Comparison of ENCODE assay signal across 9 cellular contexts in genomic region chr3:127775398-127776109, GRCh38. TPM values are rescaled to one million over a fixed set of nuclear protein-coding genes. Genes with fewer than 3 reads are reported as not detected.
DNase-seq lines count a peak whose midpoint lies in the region; ATAC-seq, FAIRE-seq and TF ChIP-seq lines count a peak whose summit lies in the region.
"Had no signal": no experiment of that assay in that cellular context is flagged by ENCODE, and none has a peak within 500 bp of the region (broad histone marks: within the 10 kb centered on the region; RNA-seq: fewer than 3 reads in every experiment).

No MANE protein-coding gene starts in this region.

- H3K27ac Mint-ChIP-seq in memory B cell (no peak overlapping the region), progenitor cell of endocrine pancreas (no peak overlapping the region)
- peak overlapping the region in 2 of 8 donors; percentile 34 to 64 for H3K27ac Mint-ChIP-seq in CD8-positive, alpha-beta memory T cell
- H3K27ac Mint-ChIP-seq: activated naive CD8-positive, alpha-beta T cell had no signal

- H2AFZ ChIP-seq in GM12878 (ENCODE audit: control insufficient read depth, low read depth, low read length), result peak overlapping the region; percentile 54

- H4K20me1 ChIP-seq in GM12878 (ENCODE audit: control insufficient read depth, insufficient read depth), result no peaks in the 10 kb centered on the region

- no peak for TF ChIP-seq POLR2A in GM12878 (IDR thresholded peaks at IDR 0.05; ENCODE audit: low read depth, low read length)

- peak overlapping the region; percentile 19; the same call in 1 of the 2 replicates for H3K4me3 ChIP-seq in GM12878
- H3K4me3 ChIP-seq in aorta (ENCODE audit: low read length in 2 of 2), result no peak overlapping the region
- no peak overlapping the region for H3K4me3 ChIP-seq in CD8-positive, alpha-beta memory T cell (ENCODE audit: low read length)

- peaks cover 48% of the 10 kb centered on the region for H3K79me2 ChIP-seq in GM12878 (ENCODE audit: control insufficient read depth, insufficient read depth, low read length)

- no TSS peak for BruUV-seq in GM12878 (replicated peaks; lab: Mats Ljungman, UMichigan)

- TF ChIP-seq EP300 in GM12878 (IDR thresholded peaks at IDR 0.05; ENCODE audit: borderline replicate concordance in 1 of 2, control insufficient read depth in 1 of 2, low read depth in 2 of 2, low read length in 2 of 2), result peak in 1 of 2 experiments; percentile 41; a peak in 2 of 4 replicates

- peak overlapping the region; percentile 81 for H3K4me2 ChIP-seq in GM12878 (ENCODE audit: control insufficient read depth, insufficient read depth)

- TF ChIP-seq RAD21 in GM12878 (IDR thresholded peaks at IDR 0.05; ENCODE audit: insufficient read depth, low read depth, low read length), result no peak

- H3K27me3 Mint-ChIP-seq in memory B cell (no peaks in the 10 kb centered on the region), progenitor cell of endocrine pancreas (peaks cover 50% of the 10 kb centered on the region)
- H3K27me3 Mint-ChIP-seq in CD8-positive, alpha-beta memory T cell, result peaks cover 0 to 4% of the 10 kb centered on the region in 2 donors
- H3K27me3 Mint-ChIP-seq: activated naive CD8-positive, alpha-beta T cell had no signal

- H3K4me1 Mint-ChIP-seq in memory B cell, result peaks cover 11% of the 10 kb centered on the region
- H3K4me1 Mint-ChIP-seq in CD8-positive, alpha-beta memory T cell, result peaks cover 0 to 7% (median 4%) of the 10 kb centered on the region in 3 donors
- peaks cover 12% of the 10 kb centered on the region for H3K4me1 Mint-ChIP-seq in progenitor cell of endocrine pancreas (ENCODE audit: low read depth)

- DNase-seq in DMS 273 (lab: John Stamatoyannopoulos, UW; ENCODE audit: unreplicated experiment) (peak; percentile 88), NCI-H1092 treated with DMSO at 0.1 percent for 48 hours (lab: John Stamatoyannopoulos, UW) (peak; percentile 88), GM12878 (ENCODE audit: low read depth, low spot score) (no peak), memory B cell (ENCODE audit: low spot score in 2 of 2) (no peak), aorta (peak; percentile 71 to 86), NCI-H2227 treated with DMSO at 0.1 percent for 48 hours (lab: John Stamatoyannopoulos, UW) (no peak), progenitor cell of endocrine pancreas (ENCODE audit: low spot score, unreplicated experiment) (no peak)
- DNase-seq in CD8-positive, alpha-beta memory T cell, result no peak

- peaks cover 4 to 18% of the 10 kb centered on the region in 2 experiments; a peak in 2 of 4 replicates for H3K36me3 ChIP-seq in GM12878 (ENCODE audit: control insufficient read depth in 2 of 2, insufficient read depth in 2 of 2, low read length in 1 of 2)
- no peaks in the 10 kb centered on the region for H3K36me3 ChIP-seq in aorta (ENCODE audit: control insufficient read depth in 1 of 2, insufficient read depth in 2 of 2, low read length in 1 of 2)
- H3K36me3 ChIP-seq in CD8-positive, alpha-beta memory T cell (ENCODE audit: insufficient read depth, low read length), result no peaks in the 10 kb centered on the region

- H3K27me3 ChIP-seq in GM12878 (replicated peaks in 1 of 2; ENCODE audit: control insufficient read depth in 2 of 2, insufficient read depth in 2 of 2, low read length in 1 of 2) (no peaks in the 10 kb centered on the region), aorta (ENCODE audit: control insufficient read depth in 1 of 2, insufficient read depth in 2 of 2, low read length in 1 of 2) (no peaks in the 10 kb centered on the region)
- H3K27me3 ChIP-seq in CD8-positive, alpha-beta memory T cell (ENCODE audit: insufficient read depth, low read length, poor library complexity, severe bottlenecking), result no peaks in the 10 kb centered on the region

- peak overlapping the region; percentile 74 for H3K9ac ChIP-seq in GM12878 (ENCODE audit: control insufficient read depth, insufficient read depth, low read length)

- intact Hi-C loops in GM12878 (cut with micrococcal nuclease; ENCODE audit: unreplicated experiment) (no loop called here), aorta (cut with DNase I) (loop anchor here in 1 of 2 donors (5.0 kb wide), 1 partner anchor 78 kb away; no protein-coding TSS in a partner anchor)

- H3K36me3 Mint-ChIP-seq in memory B cell (no peaks in the 10 kb centered on the region), progenitor cell of endocrine pancreas (ENCODE audit: insufficient read depth) (no peaks in the 10 kb centered on the region)
- H3K36me3 Mint-ChIP-seq in CD8-positive, alpha-beta memory T cell, result no peaks in the 10 kb centered on the region

- WGBS in GM12878 (ENCODE audit: insufficient coverage, insufficient replicate concordance, low lambda C conversion rate, missing lambda C conversion rate), result 4% methylated on average over 17 of the region's 17 CpGs
- WGBS in aorta, 2 donors, result 3 to 4% methylated on average over 17 of the region's 17 CpGs

- CTCF ChIA-PET in GM12878 (lab: Yijun Ruan, JAX), result interaction anchor here (0.8 to 1.3 kb wide), 4 partner anchors 11 to 22 kb away, joined by 3 read pairs; no protein-coding TSS in a partner anchor
- CTCF ChIA-PET in CD8-positive, alpha-beta memory T cell (lab: Charles Lee), result no interaction called here

- FAIRE-seq in GM12878 (lab: Jason Lieb, UNC), result no peak

- no peak for TF ChIP-seq CTCF in GM12878 (IDR thresholded peaks at IDR 0.05 in 2 of 3, conservative IDR thresholded peaks at IDR 0.05 in 1 of 3; ENCODE audit: control insufficient read depth in 2 of 3, extremely low read depth in 1 of 3, insufficient read depth in 1 of 3, low read depth in 3 of 3, low read length in 3 of 3)
- no peak for TF ChIP-seq CTCF in progenitor cell of endocrine pancreas (IDR thresholded peaks at IDR 0.05; ENCODE audit: unreplicated experiment)

- no peak overlapping the region for H3K4me3 Mint-ChIP-seq in memory B cell
- no peak overlapping the region for H3K4me3 Mint-ChIP-seq in CD8-positive, alpha-beta memory T cell
- H3K4me3 Mint-ChIP-seq in progenitor cell of endocrine pancreas (ENCODE audit: low read depth), result no peak overlapping the region
- H3K4me3 Mint-ChIP-seq: activated naive CD8-positive, alpha-beta T cell had no signal

- POLR2A ChIA-PET in GM12878 (lab: Charles Lee), result interaction anchor here (0.7 to 3.7 kb wide), 9 partner anchors 8 to 45 kb away, joined by 3 to 14 read pairs (median 5); no protein-coding TSS in a partner anchor
- POLR2A ChIA-PET in CD8-positive, alpha-beta memory T cell (lab: Charles Lee), result no interaction called here

- H3K9me3 ChIP-seq in GM12878 (replicated peaks; ENCODE audit: control insufficient read depth, insufficient read depth, low read length), result peaks cover 15% of the 10 kb centered on the region
- H3K9me3 ChIP-seq in aorta (ENCODE audit: control insufficient read depth, low read length), result no peaks in the 10 kb centered on the region
- H3K9me3 ChIP-seq in CD8-positive, alpha-beta memory T cell (ENCODE audit: low read length), result no peaks in the 10 kb centered on the region

- peaks cover 5% of the 10 kb centered on the region for H3K9me3 Mint-ChIP-seq in memory B cell
- H3K9me3 Mint-ChIP-seq in CD8-positive, alpha-beta memory T cell, result no peaks in the 10 kb centered on the region
- peaks cover 6% of the 10 kb centered on the region for H3K9me3 Mint-ChIP-seq in progenitor cell of endocrine pancreas (ENCODE audit: low read depth)

- in situ Hi-C loops in GM12878 (cut with MboI), result no loop called here

- H3K4me1 ChIP-seq in GM12878 (ENCODE audit: control insufficient read depth, insufficient read depth, low read length) (peaks cover 67% of the 10 kb centered on the region), aorta (ENCODE audit: control insufficient read depth in 1 of 2, insufficient read depth in 2 of 2, low read length in 2 of 2) (peaks cover 0 to 3% of the 10 kb centered on the region in 2 donors)
- no peaks in the 10 kb centered on the region for H3K4me1 ChIP-seq in CD8-positive, alpha-beta memory T cell (ENCODE audit: insufficient read depth, low read length)

- RAD21 ChIA-PET in GM12878 (lab: Charles Lee; ENCODE audit: unreplicated experiment), result interaction anchor here (0.9 to 4.2 kb wide), 3 partner anchors 22 to 62 kb away, joined by 3 to 20 read pairs (median 5); no protein-coding TSS in a partner anchor

- peak; percentile 79 for ATAC-seq in GM12878
- peak; percentile 44 for ATAC-seq in memory B cell (ENCODE audit: low read depth)
- ATAC-seq in aorta (ENCODE audit: low FRiP score), result peak; percentile 70

- H3K27ac ChIP-seq in GM12878 (ENCODE audit: control insufficient read depth, insufficient read depth) (peak overlapping the region; percentile 94), aorta (ENCODE audit: low read depth in 1 of 2, low read length in 2 of 2) (peak overlapping the region in 1 of 2 donors; percentile 62)
- H3K27ac ChIP-seq in CD8-positive, alpha-beta memory T cell (ENCODE audit: low read depth, low read length), result no peak overlapping the region

- SMC1A ChIA-PET in GM12878 (lab: Charles Lee; ENCODE audit: uncharacterized antibody, unreplicated experiment), result interaction anchor here (0.8 to 2.5 kb wide), 3 partner anchors 11 to 25 kb away, joined by 3 to 11 read pairs (median 3); no protein-coding TSS in a partner anchor

TF ChIP-seq in GM12878, 131 proteins besides CTCF, POLR2A, EP300 and RAD21 (continues in another document):
- peak; percentile 86 for TF ChIP-seq IKZF1 (conservative IDR thresholded peaks at IDR 0.05)
- no peak for TF ChIP-seq RB1 (IDR thresholded peaks at IDR 0.05; ENCODE audit: borderline replicate concordance)
- TF ChIP-seq EED (IDR thresholded peaks at IDR 0.05; ENCODE audit: low read depth), result peak; percentile 88

RNA-seq across cellular contexts. Expression of gene MGLL, which starts 46.8 kb away (rescaled TPM):
- total RNA-seq in GM12878 (2013; cell fraction: nucleolus; rRNA removed), result 159 and 160 TPM in 2 replicates
- total RNA-seq in GM12878 (2014; rRNA removed) (70.6 and 76.8 TPM in 2 replicates), GM12878 (2014; rRNA removed; fragmentation: Illumina TruSeq; extraction: Trizol) (40.5 and 44.9 TPM in 2 replicates), GM12878 (2021) (103 and 112 TPM in 2 replicates), aorta (10 to 100 TPM; 72.6 to 85.3 TPM), progenitor cell of endocrine pancreas (0.43 and 0.62 TPM in 2 replicates)
- 27.7 TPM for polyA plus RNA-seq in GM12878 (2011; ENCODE audit: low read depth)
- polyA plus RNA-seq in GM12878 (2011; rRNA removed) (35.1 and 70.0 TPM in 2 replicates), GM12878 (2014; fragmentation: Illumina TruSeq; extraction: Trizol) (41.3 and 72.2 TPM in 2 replicates), GM12878 (2014; fragmentation: Nextera tagmentation; extraction: Ambion mirVana) (10 to 100 TPM; 49.1 to 73.6 TPM), GM12878 (2014; rRNA removed) (65.1 and 74.2 TPM in 2 replicates), GM12878 (2016; fragmentation: Nextera tagmentation; extraction: Ambion mirVana) (100 to 1,000 TPM; 170 to 177 TPM), aorta (10 to 100 TPM; 18.3 to 28.7 TPM)
- 57.3 and 68.0 TPM in 2 replicates for polyA plus RNA-seq in GM12878 (2011; cell fraction: cytosol; rRNA removed)
- polyA plus RNA-seq in GM12878 (2011; cell fraction: nucleus; rRNA removed), result 69.0 and 72.8 TPM in 2 replicates
- polyA plus RNA-seq in GM12878 (2012), result 39.3 and 54.1 TPM in 2 replicates
- polyA minus RNA-seq in GM12878 (2011; rRNA and poly(A)+ RNA removed), result 66.8 and 76.8 TPM in 2 replicates
- polyA minus RNA-seq in GM12878 (2011; cell fraction: cytosol; rRNA and poly(A)+ RNA removed), result 23.4 and 24.0 TPM in 2 replicates
- 47.8 and 90.9 TPM in 2 replicates for polyA minus RNA-seq in GM12878 (2011; cell fraction: nucleus; rRNA and poly(A)+ RNA removed)
- total RNA-seq in CD8-positive, alpha-beta memory T cell, result 1 to 10 TPM; 5.3 to 5.9 TPM
- polyA plus RNA-seq in CD8-positive, alpha-beta memory T cell, result 3.0 TPM

Comparison
In these comparisons a context has a peak if more than half of its experiments do, and no peak if none do; other contexts are left out.
1. DNase-seq: peak in DMS 273 (single experiment), NCI-H1092 treated with DMSO at 0.1 percent for 48 hours (single experiment) and aorta (2 of 2); none in GM12878 (single experiment), memory B cell (0 of 2), CD8-positive, alpha-beta memory T cell (0 of 5), NCI-H2227 treated with DMSO at 0.1 percent for 48 hours (single experiment) and progenitor cell of endocrine pancreas (single experiment).
2. RNA of gene MGLL, which starts 46.8 kb away (total RNA-seq): 72.6 to 85.3 TPM in aorta and 40.5 to 160 TPM in GM12878; 5.3 to 5.9 TPM in CD8-positive, alpha-beta memory T cell and 0.43 to 0.62 TPM in progenitor cell of endocrine pancreas; every median in the first group is over 4 times any median in the second.
3. Peak in every context shown above with its lines, with median percentiles within 50 percentile points of each other: ATAC-seq.